In genomic region chr9:110126457-110126856, GRCh38 we compare ENCODE assay signal across 9 cellular contexts.
DNase-seq lines count a peak whose midpoint lies in the region; ATAC-seq and TF ChIP-seq lines count a peak whose summit lies in the region.
"Had no signal": no experiment of that assay in that cellular context is flagged by ENCODE, and none has a peak within 500 bp of the region (broad histone marks: within the 10 kb centered on the region; RNA-seq: fewer than 3 reads in every experiment).

No MANE protein-coding gene starts in this region.

- H3K9me3 ChIP-seq in left ventricle myocardium inferior (replicated peaks) (no peaks in the 10 kb centered on the region), mammary epithelial cell (replicated peaks; ENCODE audit: insufficient read depth, low read length) (no peaks in the 10 kb centered on the region), muscle layer of colon (ENCODE audit: low read length) (no peaks in the 10 kb centered on the region)

- H3K36me3 ChIP-seq in left ventricle myocardium inferior (no peaks in the 10 kb centered on the region), mammary epithelial cell (ENCODE audit: insufficient read depth, low read length) (no peaks in the 10 kb centered on the region), muscle layer of colon (ENCODE audit: insufficient read depth, low read length) (no peaks in the 10 kb centered on the region), urinary bladder (ENCODE audit: insufficient read depth) (no peaks in the 10 kb centered on the region)

- in situ Hi-C loops in mammary epithelial cell (cut with MboI; ENCODE audit: low sequenced_read_pairs in 2 of 2): no loop called here

- H3K9ac ChIP-seq in mammary epithelial cell (ENCODE audit: insufficient read depth, low read length) (peak overlapping the region; percentile 55), muscle layer of colon (ENCODE audit: low read length) (peak overlapping the region; percentile 84)

- CTCF ChIA-PET in mammary epithelial cell (lab: Charles Lee; ENCODE audit: low non-redundant PET): no interaction called here

- dilution Hi-C loops in mammary epithelial cell (cut with HindIII; ENCODE audit: low sequenced_read_pairs): no loop called here

- ATAC-seq in Right ventricle myocardium inferior (no peak), HG03460 (IDR thresholded peaks at IDR 0.05; ENCODE audit: unreplicated experiment) (no peak)

- TF ChIP-seq CTCF in left ventricle myocardium inferior (IDR thresholded peaks at IDR 0.05; ENCODE audit: borderline replicate concordance) (no peak), mammary epithelial cell (conservative IDR thresholded peaks at IDR 0.05 in 1 of 2, IDR thresholded peaks at IDR 0.05 in 1 of 2; ENCODE audit: extremely low read depth in 1 of 2, insufficient read depth in 1 of 2, low read depth in 1 of 2, low read length in 2 of 2) (no peak)

- H3K27me3 ChIP-seq in left ventricle myocardium inferior (ENCODE audit: low read depth): no peaks in the 10 kb centered on the region
- H3K27me3 ChIP-seq in mammary epithelial cell (ENCODE audit: insufficient read depth, low read length): no peaks in the 10 kb centered on the region
- H3K27me3 ChIP-seq in muscle layer of colon (ENCODE audit: control insufficient read depth in 1 of 2, insufficient read depth in 2 of 2, low read length in 2 of 2): no peaks in the 10 kb centered on the region

- DNase-seq in left ventricle myocardium inferior: no peak
- no peak for DNase-seq in Right ventricle myocardium inferior (ENCODE audit: missing footprints)
- DNase-seq in mammary epithelial cell: no peak
- no peak for DNase-seq in activated CD4-positive, CD25-positive, alpha-beta regulatory T cell (lab: John Stamatoyannopoulos, UW)
- no peak for DNase-seq in H4 (ENCODE audit: low spot score)
- DNase-seq: NCI-H2029 had no signal

- H3K4me1 ChIP-seq in left ventricle myocardium inferior (peaks cover 97% of the 10 kb centered on the region), mammary epithelial cell (ENCODE audit: insufficient read depth, low read length) (peaks cover 78% of the 10 kb centered on the region), muscle layer of colon (ENCODE audit: insufficient read depth, low read length) (peaks cover 78% of the 10 kb centered on the region), urinary bladder (ENCODE audit: insufficient read depth) (peaks cover 2% of the 10 kb centered on the region)

- intact Hi-C loops in left ventricle myocardium inferior (cut with micrococcal nuclease) (no loop called here), Right ventricle myocardium inferior (cut with DNase I) (loop anchor here (2.0 to 5.0 kb wide), 4 partner anchors 22 to 259 kb away; no protein-coding TSS in a partner anchor), mammary epithelial cell (cut with micrococcal nuclease) (no loop called here)

- H3K4me3 ChIP-seq in left ventricle myocardium inferior (peak overlapping the region; percentile 65), mammary epithelial cell (replicated peaks in 1 of 3; ENCODE audit: insufficient read depth in 1 of 3, low read depth in 2 of 3, low read length in 3 of 3) (peak overlapping the region in 1 of 3 experiments; percentile 32), muscle layer of colon (ENCODE audit: low read depth in 1 of 2, low read length in 2 of 2) (peak overlapping the region; percentile 34 to 70), urinary bladder (ENCODE audit: low read depth, low read length) (no peak overlapping the region)

- no peaks in the 10 kb centered on the region for H4K20me1 ChIP-seq in mammary epithelial cell (ENCODE audit: insufficient read depth, low read length)

- H2AFZ ChIP-seq in mammary epithelial cell (ENCODE audit: low read depth, low read length): no peak overlapping the region

- peaks cover 99% of the 10 kb centered on the region for H3K79me2 ChIP-seq in mammary epithelial cell (ENCODE audit: insufficient read depth, low read length)

- H3K27ac ChIP-seq in left ventricle myocardium inferior (replicated peaks): peak overlapping the region; percentile 88
- peak overlapping the region; percentile 79 for H3K27ac ChIP-seq in mammary epithelial cell (ENCODE audit: insufficient read depth, low read depth, low read length)
- H3K27ac ChIP-seq in muscle layer of colon (ENCODE audit: low read depth, low read length): peak overlapping the region; percentile 89
- H3K27ac ChIP-seq in urinary bladder (ENCODE audit: low read depth): peak overlapping the region; percentile 70

- H3K4me2 ChIP-seq in mammary epithelial cell (ENCODE audit: insufficient read depth, low read depth, low read length): peak overlapping the region; percentile 52

- 47% methylated on average over 4 of the region's 6 CpGs for WGBS in mammary epithelial cell (ENCODE audit: low coverage, missing lambda C conversion rate)
- 27% methylated on average over 6 of the region's 6 CpGs for WGBS in urinary bladder

- no TSS peak for BruUV-seq in mammary epithelial cell (replicated peaks; lab: Mats Ljungman, UMichigan)
